ENCODE assay signal across 26 cellular contexts in the genomic region with DNA sequence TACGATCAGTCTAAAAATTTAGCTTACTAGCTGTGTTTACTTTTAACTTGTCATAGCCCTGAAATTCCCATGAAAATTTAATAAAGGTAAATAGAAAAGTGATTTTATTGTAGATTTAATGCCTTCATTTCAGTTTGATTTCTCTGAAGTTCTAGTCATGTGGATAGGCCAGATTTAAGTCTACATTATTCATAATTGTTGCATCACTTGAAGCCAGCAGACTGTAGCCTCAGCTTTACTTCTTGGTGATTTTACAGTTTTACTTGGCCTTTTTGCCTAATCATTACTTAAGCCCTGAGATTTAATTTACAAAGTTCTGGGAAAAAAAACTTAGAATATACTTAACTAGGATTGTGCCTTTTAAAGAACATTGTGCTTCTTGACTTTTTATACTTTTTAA.
"Had no signal": no experiment of that assay in that cellular context is flagged by ENCODE, and none has a peak within 500 bp of the region (broad histone marks: within the 10 kb centered on the region; RNA-seq: fewer than 3 reads in every experiment).

No MANE protein-coding gene starts in this region.

- DNase-seq: colonic mucosa; dermis blood vessel endothelial cell; effector memory CD4-positive, alpha-beta T cell; hypothalamus; immature natural killer cell; midbrain; naive thymus-derived CD4-positive, alpha-beta T cell; right cardiac atrium; sigmoid colon; spleen; stimulated activated CD4-positive, alpha-beta T cell treated with anti-CD3 and anti-CD28 coated beads, Interleukin-4, amount 100 ng/mL, for 4 hours; stimulated activated naive B cell treated with anti-CD40 and anti-IgM and Interleukin-4, amounts not matched to agents 10 μg/mL and 1 μg/mL and 100 μg/mL, for 72 hours; transverse colon; upper lobe of right lung had no signal

- H2AFZ ChIP-seq: neural progenitor cell, parathyroid adenoma had no signal

- H3K27me3 Mint-ChIP-seq: memory B cell; naive thymus-derived CD4-positive, alpha-beta T cell; stimulated activated naive B cell treated with anti-CD40 and anti-IgM and Interleukin-4, amounts not matched to agents 10 μg/mL and 1 μg/mL and 100 μg/mL, for 72 hours; stimulated activated naive CD8-positive, alpha-beta T cell treated with anti-CD3 and anti-CD28 coated beads, Interleukin-15, Interleukin-2, amounts not matched to agents 100 ng/mL and 50 ng/mL, for 24 hours had no signal

- ATAC-seq: left lobe of liver; naive thymus-derived CD4-positive, alpha-beta T cell; right cardiac atrium; stimulated activated naive B cell treated with anti-CD40 and anti-IgM and Interleukin-4, amounts not matched to agents 10 μg/mL and 1 μg/mL and 100 μg/mL, for 72 hours; upper lobe of right lung had no signal

- H3K4me1 Mint-ChIP-seq: immature natural killer cell; memory B cell; naive thymus-derived CD4-positive, alpha-beta T cell; neural progenitor cell; stimulated activated naive B cell treated with anti-CD40 and anti-IgM and Interleukin-4, amounts not matched to agents 10 μg/mL and 1 μg/mL and 100 μg/mL, for 72 hours had no signal

- H3K27me3 ChIP-seq: colonic mucosa, esophagus muscularis mucosa, neural progenitor cell, sigmoid colon, spleen, suprapubic skin, transverse colon, upper lobe of right lung, vagina had no signal

- H3K4me2 ChIP-seq: neural progenitor cell had no signal

- H3K4me3 Mint-ChIP-seq: immature natural killer cell; memory B cell; naive thymus-derived CD4-positive, alpha-beta T cell; nephron; neural progenitor cell; stimulated activated naive B cell treated with anti-CD40 and anti-IgM and Interleukin-4, amounts not matched to agents 10 μg/mL and 1 μg/mL and 100 μg/mL, for 72 hours; stimulated activated naive CD8-positive, alpha-beta T cell treated with anti-CD3 and anti-CD28 coated beads, Interleukin-15, Interleukin-2, amounts not matched to agents 100 ng/mL and 50 ng/mL, for 24 hours had no signal

- H3K27ac ChIP-seq: colonic mucosa, esophagus muscularis mucosa, neural progenitor cell, parathyroid adenoma, prostate gland, sigmoid colon, skin epidermis, spleen, suprapubic skin, transverse colon, upper lobe of right lung, vagina had no signal

- H3K4me1 ChIP-seq: colonic mucosa, neural progenitor cell, parathyroid adenoma, prostate gland, spleen, transverse colon, vagina had no signal

- H3K9me3 Mint-ChIP-seq: immature natural killer cell; memory B cell; naive thymus-derived CD4-positive, alpha-beta T cell; nephron; stimulated activated naive B cell treated with anti-CD40 and anti-IgM and Interleukin-4, amounts not matched to agents 10 μg/mL and 1 μg/mL and 100 μg/mL, for 72 hours; stimulated activated naive CD8-positive, alpha-beta T cell treated with anti-CD3 and anti-CD28 coated beads, Interleukin-15, Interleukin-2, amounts not matched to agents 100 ng/mL and 50 ng/mL, for 24 hours had no signal

- H3K9ac ChIP-seq: neural progenitor cell, parathyroid adenoma had no signal

- H3K9me3 ChIP-seq: colonic mucosa, esophagus muscularis mucosa, prostate gland, sigmoid colon, spleen, suprapubic skin, transverse colon, upper lobe of right lung, vagina had no signal

- H3K4me3 ChIP-seq: colonic mucosa, esophagus muscularis mucosa, lung, neural progenitor cell, prostate gland, sigmoid colon, skin epidermis, spleen, suprapubic skin, transverse colon, upper lobe of right lung, vagina had no signal

- H3K27ac Mint-ChIP-seq: immature natural killer cell; memory B cell; naive thymus-derived CD4-positive, alpha-beta T cell; nephron; neural progenitor cell; stimulated activated naive B cell treated with anti-CD40 and anti-IgM and Interleukin-4, amounts not matched to agents 10 μg/mL and 1 μg/mL and 100 μg/mL, for 72 hours; stimulated activated naive CD8-positive, alpha-beta T cell treated with anti-CD3 and anti-CD28 coated beads, Interleukin-15, Interleukin-2, amounts not matched to agents 100 ng/mL and 50 ng/mL, for 24 hours had no signal

- H3K36me3 ChIP-seq: colonic mucosa, neural progenitor cell, prostate gland, vagina had no signal
